In the genomic region with DNA sequence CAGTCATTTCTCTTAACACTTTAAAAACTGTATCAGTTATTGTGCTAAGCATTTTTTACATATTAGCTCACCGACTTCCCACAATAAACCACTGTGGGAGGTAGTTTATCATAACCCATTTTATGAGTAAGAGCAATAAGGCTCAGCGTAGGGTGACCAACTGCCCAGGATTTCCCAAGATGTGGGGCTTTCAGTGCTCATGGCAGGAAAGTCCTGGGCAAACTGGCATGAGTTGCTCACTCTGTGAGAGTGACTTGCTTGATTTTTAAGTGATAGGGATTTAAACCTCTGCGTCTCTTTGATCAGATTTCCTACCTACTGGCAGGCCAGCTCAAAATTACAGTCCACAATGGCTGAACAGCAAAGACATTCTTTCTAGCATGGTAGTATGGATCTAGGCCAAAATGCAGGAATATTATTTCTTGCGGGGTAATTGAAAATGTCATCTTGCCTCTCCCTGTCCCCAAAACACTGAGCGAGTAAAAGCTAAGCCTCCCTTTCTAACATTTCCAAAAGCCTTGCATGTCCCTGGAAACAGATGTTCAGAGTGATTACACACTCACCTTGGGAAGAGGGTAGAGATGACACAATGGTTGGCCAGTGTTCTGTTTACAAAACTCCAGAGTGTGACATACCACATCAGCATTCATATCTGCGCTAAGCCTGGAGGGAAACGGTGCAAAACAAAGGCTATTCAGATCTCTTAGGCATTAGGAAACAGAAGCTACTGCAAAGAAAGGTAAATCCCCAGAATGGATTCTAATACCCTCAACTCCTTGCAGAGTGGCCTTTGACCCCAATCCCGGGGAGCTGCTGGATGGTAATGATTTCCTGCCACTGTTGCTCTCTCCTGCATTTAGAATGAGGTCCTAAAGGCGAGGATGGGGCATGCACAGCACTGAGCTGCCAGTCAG, we compare ENCODE assay signal across 10 cellular contexts.
DNase-seq lines count a peak whose midpoint lies in the region; ATAC-seq and TF ChIP-seq lines count a peak whose summit lies in the region.
"Had no signal": no experiment of that assay in that cellular context is flagged by ENCODE, and none has a peak within 500 bp of the region (broad histone marks: within the 10 kb centered on the region; RNA-seq: fewer than 3 reads in every experiment).

No MANE protein-coding gene starts in this region.

- H2BK5ac ChIP-seq in mesendoderm (ENCODE audit: low read length), result peak overlapping the region; percentile 33

- intact Hi-C loops in MCF 10A (cut with micrococcal nuclease), result loop anchor here (5.0 kb wide), 1 partner anchor 77 kb away; no protein-coding TSS in a partner anchor
- intact Hi-C loops in ascending aorta (cut with DNase I), result no loop called here

- H3K4me1 ChIP-seq in mesendoderm (ENCODE audit: control insufficient read depth, low read depth, low read length), result peaks cover 18% of the 10 kb centered on the region
- H3K4me1 ChIP-seq in ascending aorta, result no peaks in the 10 kb centered on the region

- no peaks in the 10 kb centered on the region for H3K79me2 ChIP-seq in mesendoderm (ENCODE audit: control insufficient read depth, insufficient read depth, low read length)

- no peak overlapping the region for H3K4me2 ChIP-seq in mesendoderm (ENCODE audit: low read length)

- no TSS peak for BruUV-seq in MCF 10A (replicated peaks; lab: Mats Ljungman, UMichigan)

- H3K56ac ChIP-seq in mesendoderm (ENCODE audit: low read length), result peak overlapping the region; percentile 44

- H3K36me3 ChIP-seq in mesendoderm (ENCODE audit: control insufficient read depth, insufficient read depth, low read length), result no peaks in the 10 kb centered on the region
- H3K36me3 ChIP-seq in ascending aorta, result no peaks in the 10 kb centered on the region

- H3K4ac ChIP-seq in mesendoderm (ENCODE audit: low read depth, low read length), result no peak overlapping the region

- peak overlapping the region; percentile 74 for H3K27ac ChIP-seq in mesendoderm (ENCODE audit: low read depth, low read length)
- H3K27ac ChIP-seq in ascending aorta, result no peak overlapping the region

- H3K79me1 ChIP-seq in mesendoderm (ENCODE audit: low read length), result no peaks in the 10 kb centered on the region

- H3K23ac ChIP-seq in mesendoderm (ENCODE audit: low read length), result no peak overlapping the region

- H2AK5ac ChIP-seq in mesendoderm (ENCODE audit: low read length), result no peak overlapping the region

- no peak for TF ChIP-seq CTCF in AG09319 (IDR thresholded peaks at IDR 0.05; ENCODE audit: low read depth, low read length)
- no peak for TF ChIP-seq CTCF in MCF 10A (IDR thresholded peaks at IDR 0.05; ENCODE audit: unreplicated experiment)
- TF ChIP-seq CTCF in ascending aorta (IDR thresholded peaks at IDR 0.05), result no peak

- no peaks in the 10 kb centered on the region for H3K27me3 Mint-ChIP-seq in MCF 10A (ENCODE audit: insufficient read depth, unreplicated experiment)
- H3K27me3 Mint-ChIP-seq: effector memory CD8-positive, alpha-beta T cell had no signal

- CTCF ChIA-PET in MCF 10A (lab: Yijun Ruan, JAX), result interaction anchor here (0.6 to 4.3 kb wide), 4 partner anchors 12 to 1327 kb away, joined by 5 to 30 read pairs (median 5); no protein-coding TSS in a partner anchor

- no peaks in the 10 kb centered on the region for H3K9me3 ChIP-seq in ascending aorta

- H3K4me1 Mint-ChIP-seq in MCF 10A (ENCODE audit: insufficient read depth, unreplicated experiment), result peaks cover 23% of the 10 kb centered on the region

- H3K9ac ChIP-seq in mesendoderm (ENCODE audit: low read length), result no peak overlapping the region

- H3K4me3 ChIP-seq in mesendoderm (ENCODE audit: low read length) (no peak overlapping the region), ascending aorta (no peak overlapping the region)

- H4K5ac ChIP-seq in mesendoderm (ENCODE audit: low read length), result no peak overlapping the region

- H3K27ac Mint-ChIP-seq in MCF 10A (ENCODE audit: low read depth, unreplicated experiment), result peak overlapping the region; percentile 86

- DNase-seq in AG09319 (ENCODE audit: extremely low read depth, low read depth) (peak; percentile 53), HuH-7 (ENCODE audit: low spot score) (peak; percentile 42), MCF 10A (ENCODE audit: unreplicated experiment) (peak; percentile 88), mesendoderm (peak; percentile 88), NCI-H1048 (lab: John Stamatoyannopoulos, UW) (no peak), ascending aorta (ENCODE audit: low spot score in 2 of 2) (no peak)
- no peak for DNase-seq in activated CD4-positive, alpha-beta T cell treated with anti-CD3 and anti-CD28 coated beads for 1 hour
- DNase-seq: effector memory CD8-positive, alpha-beta T cell; NCI-H2081 treated with DMSO at 0.1 percent for 48 hours had no signal

- H4K8ac ChIP-seq in mesendoderm (ENCODE audit: low read depth, low read length), result no peak overlapping the region

- no CpG with 5 or more reads among the region's 9 CpGs for WGBS in mesendoderm (ENCODE audit: extremely low coverage, insufficient coverage, low lambda C conversion rate)

- H3K36me3 Mint-ChIP-seq in MCF 10A (ENCODE audit: insufficient read depth, unreplicated experiment), result peaks cover 6% of the 10 kb centered on the region

- no peak for ATAC-seq in GM21528 (IDR thresholded peaks at IDR 0.05; ENCODE audit: low FRiP score, unreplicated experiment)

- H3K4me3 Mint-ChIP-seq in MCF 10A (ENCODE audit: unreplicated experiment), result peak overlapping the region; percentile 36

- POLR2A ChIA-PET in MCF 10A (lab: Yijun Ruan, JAX), result interaction anchor here (0.5 to 1.7 kb wide), 15 partner anchors 9 to 270 kb away, joined by 3 to 9 read pairs (median 3); no protein-coding TSS in a partner anchor

- H2BK120ac ChIP-seq in mesendoderm (ENCODE audit: low read depth, low read length), result no peak overlapping the region

- peak overlapping the region; percentile 34 for H3K18ac ChIP-seq in mesendoderm (ENCODE audit: low read length)

- no peaks in the 10 kb centered on the region for H3K9me3 Mint-ChIP-seq in MCF 10A (ENCODE audit: unreplicated experiment)
- H3K9me3 Mint-ChIP-seq: effector memory CD8-positive, alpha-beta T cell had no signal

- no peak overlapping the region for H2BK15ac ChIP-seq in mesendoderm (replicated peaks; ENCODE audit: low read depth)

- H3K27me3 ChIP-seq in mesendoderm (ENCODE audit: insufficient read depth, low read length, poor library complexity) (no peaks in the 10 kb centered on the region), ascending aorta (no peaks in the 10 kb centered on the region)

Comparison
In these comparisons a context has a peak if more than half of its experiments do, and no peak if none do; other contexts are left out.
1. DNase-seq: peak in AG09319 (single experiment), HuH-7 (single experiment), MCF 10A (single experiment) and mesendoderm (single experiment); none in NCI-H1048 (single experiment), activated CD4-positive, alpha-beta T cell treated with anti-CD3 and anti-CD28 coated beads for 1 hour (single experiment) and ascending aorta (0 of 2).